2 cellular contexts compared by ENCODE assay signal in the genomic region with DNA sequence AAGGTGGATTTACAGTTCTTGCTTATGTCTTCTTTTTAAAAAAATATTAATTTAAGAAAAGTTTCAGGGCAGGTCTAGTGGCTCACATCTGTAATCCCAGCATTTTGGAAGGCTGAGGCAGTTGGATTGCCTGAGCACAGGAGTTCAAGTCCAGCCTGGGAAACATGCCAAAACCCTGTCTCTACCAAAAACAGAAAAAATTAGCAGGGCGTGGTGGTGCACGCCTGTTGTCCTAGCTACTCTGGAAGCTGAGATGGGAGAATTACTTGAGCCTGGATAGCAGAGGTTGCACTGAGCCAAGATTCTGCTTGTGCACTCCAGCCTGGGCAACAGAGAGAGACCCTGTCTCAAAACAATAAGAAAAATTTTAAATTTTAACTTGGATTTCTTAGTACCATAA.
TF ChIP-seq lines count a peak whose summit lies in the region.

No MANE protein-coding gene starts in this region.

TF ChIP-seq in IMR-90, 13 proteins besides CTCF, POLR2A, EP300 and RAD21:
- TF ChIP-seq, protein P1, sequence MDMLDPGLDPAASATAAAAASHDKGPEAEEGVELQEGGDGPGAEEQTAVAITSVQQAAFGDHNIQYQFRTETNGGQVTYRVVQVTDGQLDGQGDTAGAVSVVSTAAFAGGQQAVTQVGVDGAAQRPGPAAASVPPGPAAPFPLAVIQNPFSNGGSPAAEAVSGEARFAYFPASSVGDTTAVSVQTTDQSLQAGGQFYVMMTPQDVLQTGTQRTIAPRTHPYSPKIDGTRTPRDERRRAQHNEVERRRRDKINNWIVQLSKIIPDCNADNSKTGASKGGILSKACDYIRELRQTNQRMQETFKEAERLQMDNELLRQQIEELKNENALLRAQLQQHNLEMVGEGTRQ (IDR thresholded peaks at IDR 0.05; ENCODE audit: low read depth, low read length), result no peak
- TF ChIP-seq, protein P2, sequence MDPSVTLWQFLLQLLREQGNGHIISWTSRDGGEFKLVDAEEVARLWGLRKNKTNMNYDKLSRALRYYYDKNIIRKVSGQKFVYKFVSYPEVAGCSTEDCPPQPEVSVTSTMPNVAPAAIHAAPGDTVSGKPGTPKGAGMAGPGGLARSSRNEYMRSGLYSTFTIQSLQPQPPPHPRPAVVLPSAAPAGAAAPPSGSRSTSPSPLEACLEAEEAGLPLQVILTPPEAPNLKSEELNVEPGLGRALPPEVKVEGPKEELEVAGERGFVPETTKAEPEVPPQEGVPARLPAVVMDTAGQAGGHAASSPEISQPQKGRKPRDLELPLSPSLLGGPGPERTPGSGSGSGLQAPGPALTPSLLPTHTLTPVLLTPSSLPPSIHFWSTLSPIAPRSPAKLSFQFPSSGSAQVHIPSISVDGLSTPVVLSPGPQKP (IDR thresholded peaks at IDR 0.05; ENCODE audit: borderline replicate concordance, low read depth, low read length), result no peak
- TF ChIP-seq MXI1 (IDR thresholded peaks at IDR 0.05; ENCODE audit: borderline replicate concordance, low read depth, low read length) (no peak), SMC3 (IDR thresholded peaks at IDR 0.05; ENCODE audit: low read depth, low read length) (no peak), NFE2L2 (IDR thresholded peaks at IDR 0.05; ENCODE audit: low read depth, low read length) (no peak), MAZ (IDR thresholded peaks at IDR 0.05; ENCODE audit: borderline replicate concordance, low read depth, low read length) (no peak), BHLHE40 (IDR thresholded peaks at IDR 0.05; ENCODE audit: low read depth, low read length) (no peak), CHD1 (IDR thresholded peaks at IDR 0.05; ENCODE audit: low read depth, low read length) (no peak), RCOR1 (IDR thresholded peaks at IDR 0.05; ENCODE audit: insufficient replicate concordance, low read length) (no peak), CEBPB (IDR thresholded peaks at IDR 0.05; ENCODE audit: low read depth, low read length) (no peak), FOS (IDR thresholded peaks at IDR 0.05; ENCODE audit: low read depth, low read length) (no peak)

TF ChIP-seq in WTC11, 78 proteins besides CTCF, POLR2A, EP300 and RAD21:
- TF ChIP-seq JUN (CRISPR knock-in tag; IDR thresholded peaks at IDR 0.05), result no peak
- no peak for TF ChIP-seq MYBL2 (CRISPR knock-in tag; IDR thresholded peaks at IDR 0.05)
- no peak for TF ChIP-seq SMAD4 (CRISPR knock-in tag; IDR thresholded peaks at IDR 0.05)
- TF ChIP-seq, protein P3, sequence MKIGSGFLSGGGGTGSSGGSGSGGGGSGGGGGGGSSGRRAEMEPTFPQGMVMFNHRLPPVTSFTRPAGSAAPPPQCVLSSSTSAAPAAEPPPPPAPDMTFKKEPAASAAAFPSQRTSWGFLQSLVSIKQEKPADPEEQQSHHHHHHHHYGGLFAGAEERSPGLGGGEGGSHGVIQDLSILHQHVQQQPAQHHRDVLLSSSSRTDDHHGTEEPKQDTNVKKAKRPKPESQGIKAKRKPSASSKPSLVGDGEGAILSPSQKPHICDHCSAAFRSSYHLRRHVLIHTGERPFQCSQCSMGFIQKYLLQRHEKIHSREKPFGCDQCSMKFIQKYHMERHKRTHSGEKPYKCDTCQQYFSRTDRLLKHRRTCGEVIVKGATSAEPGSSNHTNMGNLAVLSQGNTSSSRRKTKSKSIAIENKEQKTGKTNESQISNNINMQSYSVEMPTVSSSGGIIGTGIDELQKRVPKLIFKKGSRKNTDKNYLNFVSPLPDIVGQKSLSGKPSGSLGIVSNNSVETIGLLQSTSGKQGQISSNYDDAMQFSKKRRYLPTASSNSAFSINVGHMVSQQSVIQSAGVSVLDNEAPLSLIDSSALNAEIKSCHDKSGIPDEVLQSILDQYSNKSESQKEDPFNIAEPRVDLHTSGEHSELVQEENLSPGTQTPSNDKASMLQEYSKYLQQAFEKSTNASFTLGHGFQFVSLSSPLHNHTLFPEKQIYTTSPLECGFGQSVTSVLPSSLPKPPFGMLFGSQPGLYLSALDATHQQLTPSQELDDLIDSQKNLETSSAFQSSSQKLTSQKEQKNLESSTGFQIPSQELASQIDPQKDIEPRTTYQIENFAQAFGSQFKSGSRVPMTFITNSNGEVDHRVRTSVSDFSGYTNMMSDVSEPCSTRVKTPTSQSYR (CRISPR knock-in tag; IDR thresholded peaks at IDR 0.05), result no peak
- TF ChIP-seq, protein P4, sequence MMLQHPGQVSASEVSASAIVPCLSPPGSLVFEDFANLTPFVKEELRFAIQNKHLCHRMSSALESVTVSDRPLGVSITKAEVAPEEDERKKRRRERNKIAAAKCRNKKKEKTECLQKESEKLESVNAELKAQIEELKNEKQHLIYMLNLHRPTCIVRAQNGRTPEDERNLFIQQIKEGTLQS (CRISPR knock-in tag; conservative IDR thresholded peaks at IDR 0.05), result no peak
- no peak for TF ChIP-seq TEAD4 (CRISPR knock-in tag; IDR thresholded peaks at IDR 0.05)
- TF ChIP-seq, protein P5, sequence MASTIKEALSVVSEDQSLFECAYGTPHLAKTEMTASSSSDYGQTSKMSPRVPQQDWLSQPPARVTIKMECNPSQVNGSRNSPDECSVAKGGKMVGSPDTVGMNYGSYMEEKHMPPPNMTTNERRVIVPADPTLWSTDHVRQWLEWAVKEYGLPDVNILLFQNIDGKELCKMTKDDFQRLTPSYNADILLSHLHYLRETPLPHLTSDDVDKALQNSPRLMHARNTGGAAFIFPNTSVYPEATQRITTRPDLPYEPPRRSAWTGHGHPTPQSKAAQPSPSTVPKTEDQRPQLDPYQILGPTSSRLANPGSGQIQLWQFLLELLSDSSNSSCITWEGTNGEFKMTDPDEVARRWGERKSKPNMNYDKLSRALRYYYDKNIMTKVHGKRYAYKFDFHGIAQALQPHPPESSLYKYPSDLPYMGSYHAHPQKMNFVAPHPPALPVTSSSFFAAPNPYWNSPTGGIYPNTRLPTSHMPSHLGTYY (CRISPR knock-in tag; IDR thresholded peaks at IDR 0.05), result no peak
- TF ChIP-seq, protein P6, sequence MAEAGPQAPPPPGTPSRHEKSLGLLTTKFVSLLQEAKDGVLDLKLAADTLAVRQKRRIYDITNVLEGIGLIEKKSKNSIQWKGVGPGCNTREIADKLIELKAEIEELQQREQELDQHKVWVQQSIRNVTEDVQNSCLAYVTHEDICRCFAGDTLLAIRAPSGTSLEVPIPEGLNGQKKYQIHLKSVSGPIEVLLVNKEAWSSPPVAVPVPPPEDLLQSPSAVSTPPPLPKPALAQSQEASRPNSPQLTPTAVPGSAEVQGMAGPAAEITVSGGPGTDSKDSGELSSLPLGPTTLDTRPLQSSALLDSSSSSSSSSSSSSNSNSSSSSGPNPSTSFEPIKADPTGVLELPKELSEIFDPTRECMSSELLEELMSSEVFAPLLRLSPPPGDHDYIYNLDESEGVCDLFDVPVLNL (CRISPR knock-in tag; IDR thresholded peaks at IDR 0.05; ENCODE audit: borderline replicate concordance, low read depth), result no peak
- no peak for TF ChIP-seq ZNF263 (CRISPR knock-in tag; IDR thresholded peaks at IDR 0.05; ENCODE audit: low read depth)
- TF ChIP-seq ZNF416 (CRISPR knock-in tag; IDR thresholded peaks at IDR 0.05), result no peak
- no peak for TF ChIP-seq ELF4 (CRISPR knock-in tag; IDR thresholded peaks at IDR 0.05; ENCODE audit: low read depth)
- TF ChIP-seq FOXK1 (CRISPR knock-in tag; IDR thresholded peaks at IDR 0.05), result no peak
- TF ChIP-seq, protein P7, sequence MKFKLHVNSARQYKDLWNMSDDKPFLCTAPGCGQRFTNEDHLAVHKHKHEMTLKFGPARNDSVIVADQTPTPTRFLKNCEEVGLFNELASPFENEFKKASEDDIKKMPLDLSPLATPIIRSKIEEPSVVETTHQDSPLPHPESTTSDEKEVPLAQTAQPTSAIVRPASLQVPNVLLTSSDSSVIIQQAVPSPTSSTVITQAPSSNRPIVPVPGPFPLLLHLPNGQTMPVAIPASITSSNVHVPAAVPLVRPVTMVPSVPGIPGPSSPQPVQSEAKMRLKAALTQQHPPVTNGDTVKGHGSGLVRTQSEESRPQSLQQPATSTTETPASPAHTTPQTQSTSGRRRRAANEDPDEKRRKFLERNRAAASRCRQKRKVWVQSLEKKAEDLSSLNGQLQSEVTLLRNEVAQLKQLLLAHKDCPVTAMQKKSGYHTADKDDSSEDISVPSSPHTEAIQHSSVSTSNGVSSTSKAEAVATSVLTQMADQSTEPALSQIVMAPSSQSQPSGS (CRISPR knock-in tag; IDR thresholded peaks at IDR 0.05; ENCODE audit: borderline replicate concordance, low read depth), result no peak
- TF ChIP-seq KAT7 (CRISPR knock-in tag; IDR thresholded peaks at IDR 0.05; ENCODE audit: borderline replicate concordance), result no peak
- no peak for TF ChIP-seq ATF1 (CRISPR knock-in tag; IDR thresholded peaks at IDR 0.05)
- TF ChIP-seq, protein P8, sequence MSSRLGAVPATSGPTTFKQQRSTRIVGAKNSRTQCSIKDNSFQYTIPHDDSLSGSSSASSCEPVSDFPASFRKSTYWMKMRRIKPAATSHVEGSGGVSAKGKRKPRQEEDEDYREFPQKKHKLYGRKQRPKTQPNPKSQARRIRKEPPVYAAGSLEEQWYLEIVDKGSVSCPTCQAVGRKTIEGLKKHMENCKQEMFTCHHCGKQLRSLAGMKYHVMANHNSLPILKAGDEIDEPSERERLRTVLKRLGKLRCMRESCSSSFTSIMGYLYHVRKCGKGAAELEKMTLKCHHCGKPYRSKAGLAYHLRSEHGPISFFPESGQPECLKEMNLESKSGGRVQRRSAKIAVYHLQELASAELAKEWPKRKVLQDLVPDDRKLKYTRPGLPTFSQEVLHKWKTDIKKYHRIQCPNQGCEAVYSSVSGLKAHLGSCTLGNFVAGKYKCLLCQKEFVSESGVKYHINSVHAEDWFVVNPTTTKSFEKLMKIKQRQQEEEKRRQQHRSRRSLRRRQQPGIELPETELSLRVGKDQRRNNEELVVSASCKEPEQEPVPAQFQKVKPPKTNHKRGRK (CRISPR knock-in tag; IDR thresholded peaks at IDR 0.05; ENCODE audit: borderline replicate concordance), result no peak
- TF ChIP-seq, protein P9, sequence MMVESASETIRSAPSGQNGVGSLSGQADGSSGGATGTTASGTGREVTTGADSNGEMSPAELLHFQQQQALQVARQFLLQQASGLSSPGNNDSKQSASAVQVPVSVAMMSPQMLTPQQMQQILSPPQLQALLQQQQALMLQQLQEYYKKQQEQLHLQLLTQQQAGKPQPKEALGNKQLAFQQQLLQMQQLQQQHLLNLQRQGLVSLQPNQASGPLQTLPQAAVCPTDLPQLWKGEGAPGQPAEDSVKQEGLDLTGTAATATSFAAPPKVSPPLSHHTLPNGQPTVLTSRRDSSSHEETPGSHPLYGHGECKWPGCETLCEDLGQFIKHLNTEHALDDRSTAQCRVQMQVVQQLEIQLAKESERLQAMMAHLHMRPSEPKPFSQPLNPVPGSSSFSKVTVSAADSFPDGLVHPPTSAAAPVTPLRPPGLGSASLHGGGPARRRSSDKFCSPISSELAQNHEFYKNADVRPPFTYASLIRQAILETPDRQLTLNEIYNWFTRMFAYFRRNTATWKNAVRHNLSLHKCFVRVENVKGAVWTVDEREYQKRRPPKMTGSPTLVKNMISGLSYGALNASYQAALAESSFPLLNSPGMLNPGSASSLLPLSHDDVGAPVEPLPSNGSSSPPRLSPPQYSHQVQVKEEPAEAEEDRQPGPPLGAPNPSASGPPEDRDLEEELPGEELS (CRISPR knock-in tag; IDR thresholded peaks at IDR 0.05), result no peak
- no peak for TF ChIP-seq SOX15 (CRISPR knock-in tag; IDR thresholded peaks at IDR 0.05)
- no peak for TF ChIP-seq ZNF396 (CRISPR knock-in tag; IDR thresholded peaks at IDR 0.05; ENCODE audit: borderline replicate concordance)
